In the genomic region with DNA sequence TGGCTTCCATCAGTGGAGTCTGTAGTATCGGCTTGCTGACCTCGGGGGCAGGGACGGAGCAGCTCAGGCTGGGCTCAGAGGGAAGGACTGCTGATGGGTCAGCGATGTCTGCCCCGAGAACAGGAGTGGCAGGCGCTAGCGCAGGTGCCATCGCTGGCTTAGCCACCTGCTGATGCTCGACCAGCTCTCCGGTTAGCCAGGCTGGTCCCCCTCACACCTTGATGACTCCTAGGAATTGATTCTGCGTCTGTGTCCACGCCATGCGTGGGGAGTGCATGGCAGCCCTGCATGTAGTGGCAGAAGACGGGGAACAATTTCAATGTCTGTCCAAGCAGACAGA, we compare ENCODE assay signal across 1 cellular context.
TF ChIP-seq lines count a peak whose summit lies in the region.

No MANE protein-coding gene starts in this region.

TF ChIP-seq in H1, 55 proteins besides CTCF, POLR2A, EP300 and RAD21:
- TF ChIP-seq ASH2L (IDR thresholded peaks at IDR 0.05; ENCODE audit: low read length), result no peak
- TF ChIP-seq GTF2F1 (IDR thresholded peaks at IDR 0.05; ENCODE audit: borderline replicate concordance, low read depth, low read length), result no peak
- TF ChIP-seq SP1 (IDR thresholded peaks at IDR 0.05; ENCODE audit: low read depth, low read length), result no peak
- TF ChIP-seq TAF7 (optimal IDR thresholded peaks at IDR 0.05; ENCODE audit: borderline replicate concordance, low read depth, low read length), result no peak
- no peak for TF ChIP-seq CTBP2 (IDR thresholded peaks at IDR 0.05; ENCODE audit: borderline replicate concordance, insufficient read depth, insufficient read length, low read length)
- TF ChIP-seq HDAC2 (IDR thresholded peaks at IDR 0.05; ENCODE audit: borderline replicate concordance in 1 of 2, low read depth in 2 of 2, low read length in 2 of 2), result no peak
- TF ChIP-seq, protein P1, sequence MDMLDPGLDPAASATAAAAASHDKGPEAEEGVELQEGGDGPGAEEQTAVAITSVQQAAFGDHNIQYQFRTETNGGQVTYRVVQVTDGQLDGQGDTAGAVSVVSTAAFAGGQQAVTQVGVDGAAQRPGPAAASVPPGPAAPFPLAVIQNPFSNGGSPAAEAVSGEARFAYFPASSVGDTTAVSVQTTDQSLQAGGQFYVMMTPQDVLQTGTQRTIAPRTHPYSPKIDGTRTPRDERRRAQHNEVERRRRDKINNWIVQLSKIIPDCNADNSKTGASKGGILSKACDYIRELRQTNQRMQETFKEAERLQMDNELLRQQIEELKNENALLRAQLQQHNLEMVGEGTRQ (IDR thresholded peaks at IDR 0.05; ENCODE audit: low read length), result no peak
- no peak for TF ChIP-seq BCL11A (IDR thresholded peaks at IDR 0.05; ENCODE audit: low read depth in 2 of 2, low read length in 2 of 2)
- TF ChIP-seq SAP30 (IDR thresholded peaks at IDR 0.05; ENCODE audit: insufficient read depth, insufficient replicate concordance, low read length), result no peak
- TF ChIP-seq TCF12 (IDR thresholded peaks at IDR 0.05; ENCODE audit: low read depth, low read length), result no peak
- TF ChIP-seq CBX8 (IDR thresholded peaks at IDR 0.05; ENCODE audit: borderline replicate concordance, low read depth, low read length), result no peak
- no peak for TF ChIP-seq CBX5 (IDR thresholded peaks at IDR 0.05; ENCODE audit: low read depth, low read length)
- TF ChIP-seq NRF1 (IDR thresholded peaks at IDR 0.05; ENCODE audit: low read depth, low read length), result no peak
- no peak for TF ChIP-seq TBP (IDR thresholded peaks at IDR 0.05; ENCODE audit: low read depth, low read length)
- TF ChIP-seq POU5F1 (IDR thresholded peaks at IDR 0.05; ENCODE audit: low read depth, low read length), result no peak
- TF ChIP-seq NANOG (IDR thresholded peaks at IDR 0.05; ENCODE audit: insufficient read depth, low read depth, low read length, poor library complexity, severe bottlenecking), result no peak
- TF ChIP-seq SIRT6 (IDR thresholded peaks at IDR 0.05; ENCODE audit: low read length), result no peak
- no peak for TF ChIP-seq SIX5 (IDR thresholded peaks at IDR 0.05; ENCODE audit: low read depth, low read length)
- no peak for TF ChIP-seq PHF8 (conservative IDR thresholded peaks at IDR 0.05; ENCODE audit: low read depth, low read length)
- no peak for TF ChIP-seq POLR2AphosphoS5 (IDR thresholded peaks at IDR 0.05; ENCODE audit: low read depth, low read length)
TF ChIP-seq in H1: peak in this region for 0.
